11 cellular contexts compared by ENCODE assay signal in genomic region chr14:75249958-75250336, GRCh38. TPM values are rescaled to one million over a fixed set of nuclear protein-coding genes. Genes with fewer than 3 reads are reported as not detected.
DNase-seq lines count a peak whose midpoint lies in the region; ATAC-seq and TF ChIP-seq lines count a peak whose summit lies in the region.
"Had no signal": no experiment of that assay in that cellular context is flagged by ENCODE, and none has a peak within 500 bp of the region (broad histone marks: within the 10 kb centered on the region; RNA-seq: fewer than 3 reads in every experiment).

No MANE protein-coding gene starts in this region.

- H3K9me3 Mint-ChIP-seq in Caco-2 (ENCODE audit: unreplicated experiment), result no peaks in the 10 kb centered on the region
- H3K9me3 Mint-ChIP-seq: activated B cell treated with CpG ODN at 0.5 μM for 24 hours had no signal

- H3K9ac ChIP-seq in OCI-LY1 (ENCODE audit: low read length) (no peak overlapping the region), mucosa of rectum (ENCODE audit: low read depth in 1 of 2, low read length in 2 of 2) (no peak overlapping the region), colonic mucosa (ENCODE audit: low read depth in 2 of 2, low read length in 2 of 2) (peak overlapping the region in 1 of 2 donors; percentile 26)

- H3K4me1 Mint-ChIP-seq in Caco-2 (ENCODE audit: low read depth, unreplicated experiment), result peaks cover 17% of the 10 kb centered on the region

- peaks cover 33% of the 10 kb centered on the region for H3K4me1 ChIP-seq in OCI-LY1 (ENCODE audit: insufficient read depth, low read length, severe bottlenecking)
- H3K4me1 ChIP-seq in mucosa of rectum (ENCODE audit: control insufficient read depth in 2 of 2, insufficient read depth in 2 of 2, low read length in 2 of 2), result peaks cover 27 to 28% of the 10 kb centered on the region in 2 donors
- peaks cover 4% of the 10 kb centered on the region for H3K4me1 ChIP-seq in colonic mucosa
- H3K4me1 ChIP-seq in Caco-2, result peaks cover 14% of the 10 kb centered on the region

- no peaks in the 10 kb centered on the region for H3K9me3 ChIP-seq in OCI-LY1 (ENCODE audit: low read length)
- no peaks in the 10 kb centered on the region for H3K9me3 ChIP-seq in mucosa of rectum (ENCODE audit: control insufficient read depth in 2 of 2, low read length in 2 of 2)
- H3K9me3 ChIP-seq in colonic mucosa, result no peaks in the 10 kb centered on the region
- H3K9me3 ChIP-seq in Caco-2, result no peaks in the 10 kb centered on the region

- BruUV-seq in Caco-2 (replicated peaks; lab: Mats Ljungman, UMichigan), result no TSS peak

- H3K27me3 ChIP-seq in OCI-LY1 (ENCODE audit: insufficient read depth, low read length), result no peaks in the 10 kb centered on the region; the same call in 1 of the 2 replicates
- H3K27me3 ChIP-seq in mucosa of rectum (ENCODE audit: control insufficient read depth in 2 of 2, insufficient read depth in 2 of 2, low read length in 2 of 2), result no peaks in the 10 kb centered on the region
- H3K27me3 ChIP-seq in colonic mucosa, result no peaks in the 10 kb centered on the region
- H3K27me3 ChIP-seq in Caco-2 (replicated peaks; ENCODE audit: control insufficient read depth, insufficient read depth, low read length), result no peaks in the 10 kb centered on the region
- H3K27me3 ChIP-seq: cardiac muscle cell had no signal

- no peak overlapping the region for H3K27ac Mint-ChIP-seq in Caco-2 (ENCODE audit: unreplicated experiment)

- peak overlapping the region; percentile 46; the same call in 1 of the 2 replicates for H3K4me2 ChIP-seq in OCI-LY1 (ENCODE audit: low read length)

- no peaks in the 10 kb centered on the region for H3K9me2 ChIP-seq in OCI-LY1 (ENCODE audit: low read depth, low read length)

- ATAC-seq in GM18520 (IDR thresholded peaks at IDR 0.05; ENCODE audit: unreplicated experiment) (peak; percentile 18), GM21786 (IDR thresholded peaks at IDR 0.05; ENCODE audit: unreplicated experiment) (peak; percentile 3)
- ATAC-seq: sciatic nerve had no signal

- no peak overlapping the region for H3K4me3 Mint-ChIP-seq in Caco-2 (ENCODE audit: unreplicated experiment)
- H3K4me3 Mint-ChIP-seq: activated B cell treated with CpG ODN at 0.5 μM for 24 hours had no signal

- H3K36me3 Mint-ChIP-seq in Caco-2 (ENCODE audit: insufficient read depth, unreplicated experiment), result no peaks in the 10 kb centered on the region

- no peak overlapping the region for H2AFZ ChIP-seq in OCI-LY1 (ENCODE audit: low read length)

- H3K27me3 Mint-ChIP-seq in Caco-2 (ENCODE audit: insufficient read depth, unreplicated experiment), result no peaks in the 10 kb centered on the region
- H3K27me3 Mint-ChIP-seq: activated B cell treated with CpG ODN at 0.5 μM for 24 hours had no signal

- TF ChIP-seq CTCF in OCI-LY1 (IDR thresholded peaks at IDR 0.05; ENCODE audit: low read length) (no peak), colonic mucosa (IDR thresholded peaks at IDR 0.05) (no peak), Caco-2 (IDR thresholded peaks at IDR 0.05; ENCODE audit: insufficient read depth in 1 of 2, low read depth in 1 of 2, low read length in 1 of 2, severe bottlenecking in 1 of 2, unreplicated experiment in 1 of 2) (no peak)

- H3K27ac ChIP-seq in OCI-LY1 (ENCODE audit: low read depth, low read length, poor library complexity, severe bottlenecking) (peak overlapping the region; percentile 52), mucosa of rectum (ENCODE audit: low read depth in 2 of 2, low read length in 2 of 2) (peak overlapping the region; percentile 18 to 62), colonic mucosa (no peak overlapping the region)

- H3K79me2 ChIP-seq in OCI-LY1 (ENCODE audit: insufficient read depth, low read length), result no peaks in the 10 kb centered on the region

- CTCF ChIA-PET in Caco-2 (lab: Charles Lee), result no interaction called here

- no peak for DNase-seq in colonic mucosa
- DNase-seq in NCI-H510A treated with DMSO at 0.1 percent for 48 hours (lab: John Stamatoyannopoulos, UW), result no peak
- no peak for DNase-seq in NCI-H524 treated with DMSO at 0.1 percent for 48 hours (lab: John Stamatoyannopoulos, UW)
- no peak for DNase-seq in Caco-2

- no peaks in the 10 kb centered on the region for H3F3A ChIP-seq in OCI-LY1 (ENCODE audit: insufficient read depth, low read length)

- POLR2A ChIA-PET in Caco-2 (lab: Charles Lee), result no interaction called here

- intact Hi-C loops in colonic mucosa (cut with DNase I) (no loop called here), Caco-2 (cut with micrococcal nuclease; ENCODE audit: unreplicated experiment) (no loop called here)

- no peaks in the 10 kb centered on the region for H4K20me1 ChIP-seq in OCI-LY1 (ENCODE audit: insufficient read depth, low read length)

- H3K4me3 ChIP-seq in OCI-LY1 (ENCODE audit: low read depth, low read length, poor library complexity, severe bottlenecking), result no peak overlapping the region
- H3K4me3 ChIP-seq in mucosa of rectum (ENCODE audit: low read length in 2 of 2), result no peak overlapping the region
- no peak overlapping the region for H3K4me3 ChIP-seq in colonic mucosa
- no peak overlapping the region for H3K4me3 ChIP-seq in Caco-2 (ENCODE audit: low read depth, low read length)
- H3K4me3 ChIP-seq: cardiac muscle cell had no signal

- H3K36me3 ChIP-seq in OCI-LY1 (ENCODE audit: insufficient read depth, low read length) (no peaks in the 10 kb centered on the region), mucosa of rectum (ENCODE audit: control insufficient read depth in 2 of 2, insufficient read depth in 2 of 2, low read length in 2 of 2) (no peaks in the 10 kb centered on the region), colonic mucosa (no peaks in the 10 kb centered on the region), Caco-2 (ENCODE audit: control insufficient read depth, insufficient read depth, low read length) (no peaks in the 10 kb centered on the region)
- H3K36me3 ChIP-seq: cardiac muscle cell had no signal

RNA-seq across cellular contexts. Expression of gene FOS, which starts 28.7 kb away (rescaled TPM):
- total RNA-seq in colonic mucosa (10 to 100 TPM; 86.9 to 98.4 TPM), Caco-2 (2022) (72.7 and 73.7 TPM in 2 replicates)
